In the genomic region with DNA sequence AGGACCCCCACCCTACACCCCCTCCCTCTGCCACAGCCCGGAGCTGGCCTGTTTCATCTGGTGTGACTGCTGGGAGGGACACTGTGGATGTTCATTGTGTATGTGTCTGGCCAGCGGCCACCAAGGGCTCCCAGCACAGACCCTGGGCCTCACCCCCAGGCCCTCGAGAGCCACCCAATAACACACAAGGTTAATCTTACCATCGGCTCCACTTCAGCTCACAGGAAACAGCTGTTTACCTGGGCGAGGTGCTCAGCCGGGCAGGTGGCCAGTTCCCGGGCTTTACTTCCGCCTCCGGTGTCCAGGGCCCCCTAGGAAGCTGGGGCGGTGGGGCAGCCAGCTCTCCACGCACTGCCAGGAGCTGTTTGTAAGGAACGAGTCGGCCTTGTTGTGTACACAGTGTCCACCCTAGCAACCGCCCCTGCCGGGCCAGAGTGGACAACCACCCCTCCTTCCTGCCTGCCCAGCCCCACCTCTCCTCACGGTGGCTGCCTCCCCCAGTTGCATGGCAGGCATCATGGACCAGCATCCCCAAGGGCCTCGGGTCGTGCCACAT, we compare ENCODE assay signal across 12 cellular contexts. TPM values are rescaled to one million over a fixed set of nuclear protein-coding genes. Genes with fewer than 3 reads are reported as not detected.
DNase-seq lines count a peak whose midpoint lies in the region; ATAC-seq and TF ChIP-seq lines count a peak whose summit lies in the region.
"Had no signal": no experiment of that assay in that cellular context is flagged by ENCODE, and none has a peak within 500 bp of the region (broad histone marks: within the 10 kb centered on the region; RNA-seq: fewer than 3 reads in every experiment).

No MANE protein-coding gene starts in this region.

- TF ChIP-seq CTCF in Peyer's patch (IDR thresholded peaks at IDR 0.05) (peak in 1 of 6 experiments; percentile 4), testis (IDR thresholded peaks at IDR 0.05) (no peak)

- H3K4me3 ChIP-seq in Peyer's patch (no peak overlapping the region), testis (no peak overlapping the region), HAP-1 (no peak overlapping the region)
- H3K4me3 ChIP-seq: A549 had no signal

- 41 to 46% methylated on average over 13 to 18 of the region's 18 CpGs for WGBS in testis, 2 donors

- H3K27ac ChIP-seq in Peyer's patch: peak overlapping the region in 2 of 4 donors; percentile 60 to 72
- H3K27ac ChIP-seq in testis: peak overlapping the region; percentile 13 to 16
- H3K27ac ChIP-seq: A549 had no signal

- H3K4me1 ChIP-seq in Peyer's patch: peaks cover 0 to 41% (median 4%) of the 10 kb centered on the region in 4 donors
- peaks cover 50% of the 10 kb centered on the region for H3K4me1 ChIP-seq in testis
- no peaks in the 10 kb centered on the region; the same call in 1 of the 2 replicates for H3K4me1 ChIP-seq in HAP-1

- peak; percentile 24 for DNase-seq in NCI-H345 (lab: John Stamatoyannopoulos, UW)
- no peak for DNase-seq in NCI-H345 treated with DMSO at 0.1 percent for 48 hours (lab: John Stamatoyannopoulos, UW; ENCODE audit: unreplicated experiment)
- peak in 2 of 3 donors; percentile 66 to 80 for DNase-seq in Peyer's patch
- DNase-seq in left colon: peak; percentile 82 to 84
- peak; percentile 46 for DNase-seq in testis
- DNase-seq in GOT3 (lab: John Stamatoyannopoulos, UW): no peak
- DNase-seq in NCI-H187 (lab: John Stamatoyannopoulos, UW): no peak
- no peak for DNase-seq in HAP-1 (ENCODE audit: low spot score in 2 of 2)
- DNase-seq: MM.1S; stimulated activated CD4-positive, alpha-beta T cell treated with anti-CD3 and anti-CD28 coated beads, Interleukin-4, amount 100 ng/mL, for 4 hours had no signal

- H3K36me3 ChIP-seq in Peyer's patch (no peaks in the 10 kb centered on the region), testis (ENCODE audit: low read depth, missing control alignments) (no peaks in the 10 kb centered on the region), HAP-1 (replicated peaks) (no peaks in the 10 kb centered on the region)

- TF ChIP-seq POLR2A in Peyer's patch (IDR thresholded peaks at IDR 0.05) (no peak), testis (IDR thresholded peaks at IDR 0.05) (no peak)

- in situ Hi-C loops in HAP-1 (cut with MboI; ENCODE audit: low sequenced_read_pairs): no loop called here

- ATAC-seq in left colon: peak; percentile 73

- H3K9me3 ChIP-seq in Peyer's patch: no peaks in the 10 kb centered on the region
- H3K9me3 ChIP-seq in testis: no peaks in the 10 kb centered on the region
- H3K9me3 ChIP-seq in HAP-1: no peaks in the 10 kb centered on the region
- H3K9me3 ChIP-seq: A549 had no signal

- intact Hi-C loops in left colon (cut with DNase I, micrococcal nuclease) (no loop called here), testis (cut with DNase I; ENCODE audit: low total_unique reads) (no loop called here)

- H3K27me3 ChIP-seq in Peyer's patch: no peaks in the 10 kb centered on the region
- no peaks in the 10 kb centered on the region for H3K27me3 ChIP-seq in testis
- H3K27me3 ChIP-seq in HAP-1 (ENCODE audit: low read depth): no peaks in the 10 kb centered on the region

RNA-seq across cellular contexts. Expression of a gene that starts 49.5 kb away (rescaled TPM):
- under 1 TPM in 1 of 4 donors, not detected in 3; 0.40 TPM for total RNA-seq in Peyer's patch
- total RNA-seq in left colon: not detected
- 1 to 10 TPM; 3.8 to 7.1 TPM for total RNA-seq in testis
- polyA plus RNA-seq in testis (ENCODE audit: insufficient read depth, low read depth, low replicate concordance): 23.4 TPM
- total RNA-seq: Daoy had no signal
- polyA plus RNA-seq: A549 had no signal

RNA-seq across cellular contexts. Expression of a gene that starts 58.2 kb away (rescaled TPM):
- total RNA-seq in Peyer's patch (10 to 100 TPM in 2 of 4 donors, 1 to 10 TPM in 2; 5.1 to 21.5 (median 9.4) TPM), left colon (10 to 100 TPM; 10.2 TPM), testis (10 to 100 TPM; 28.1 to 32.1 TPM)
- 15.6 TPM for polyA plus RNA-seq in testis (ENCODE audit: insufficient read depth, low read depth, low replicate concordance)

Comparison
In these comparisons a context has a peak if more than half of its experiments do, and no peak if none do; other contexts are left out.
1. DNase-seq: peak in NCI-H345 (single experiment), Peyer's patch (2 of 3), left colon (2 of 2) and testis (single experiment); none in NCI-H345 treated with DMSO at 0.1 percent for 48 hours (single experiment), GOT3 (single experiment), NCI-H187 (0 of 2) and HAP-1 (0 of 2).